In genomic region chr12:42238240-42239140, GRCh38 we compare ENCODE assay signal across 8 cellular contexts. TPM values are rescaled to one million over a fixed set of nuclear protein-coding genes. Genes with fewer than 3 reads are reported as not detected.
DNase-seq lines count a peak whose midpoint lies in the region; ATAC-seq and TF ChIP-seq lines count a peak whose summit lies in the region.

A gene with protein sequence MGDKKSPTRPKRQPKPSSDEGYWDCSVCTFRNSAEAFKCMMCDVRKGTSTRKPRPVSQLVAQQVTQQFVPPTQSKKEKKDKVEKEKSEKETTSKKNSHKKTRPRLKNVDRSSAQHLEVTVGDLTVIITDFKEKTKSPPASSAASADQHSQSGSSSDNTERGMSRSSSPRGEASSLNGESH (minus strand): TSS chr12:42238248. CDS start chr12:42238180, 68 bp downstream.

- ATAC-seq in GM19025 (IDR thresholded peaks at IDR 0.05; ENCODE audit: low read depth, unreplicated experiment) (peak; percentile 75), HG03280 (IDR thresholded peaks at IDR 0.05; ENCODE audit: unreplicated experiment) (peak; percentile 83), left lung (peak; percentile 95)

- intact Hi-C loops in left lung (cut with DNase I) = no loop called here

- peaks cover 7 to 31% of the 10 kb centered on the region in 2 donors for H3K4me1 ChIP-seq in left lung

- no peaks in the 10 kb centered on the region for H3K9me3 ChIP-seq in left lung

- DNase-seq in AML-193 (lab: John Stamatoyannopoulos, UW) (peak; percentile 63 to 78), NCI-H524 (lab: John Stamatoyannopoulos, UW) (peak; percentile 64 to 78), dedifferentiated amniotic fluid mesenchymal stem cell (ENCODE audit: extremely low spot score) (peak; percentile 84), left lung (peak; percentile 93 to 99)
- DNase-seq in activated CD4-positive, alpha-beta T cell treated with anti-CD3 and anti-CD28 coated beads, Interleukin-2, amount 50 U/mL, for 1 hour = peak; percentile 83
- peak; percentile 83 for DNase-seq in stimulated activated CD4-positive, alpha-beta T cell treated with anti-CD3 and anti-CD28 coated beads, Interleukin-2, amount 100 ng/mL, for 4 hours (ENCODE audit: low read depth)

- H3K27me3 ChIP-seq in left lung = no peaks in the 10 kb centered on the region

- peak within 1 kb of the TSS; percentile 90 to 91 for H3K27ac ChIP-seq in left lung

- H3K36me3 ChIP-seq in left lung = no peaks in the 10 kb centered on the region

- no peak for TF ChIP-seq CTCF in left lung (IDR thresholded peaks at IDR 0.05)

- H3K4me3 ChIP-seq in left lung = peak within 1 kb of the TSS; percentile 55 to 63

RNA-seq across cellular contexts. Expression of the gene that starts here (rescaled TPM):
- 10 to 100 TPM; 27.6 to 33.4 TPM for total RNA-seq in left lung

Comparison
In these comparisons a context has a peak if more than half of its experiments do, and no peak if none do; other contexts are left out.
1. Peak in every context shown above with its lines: DNase-seq, ATAC-seq, H3K4me3 ChIP-seq and H3K27ac ChIP-seq.